In genomic region chr4:100095729-100096595, GRCh38 we compare ENCODE assay signal across 8 cellular contexts.
A peak's percentile ranks its signal among the peaks of the same experiment; 100 is the strongest.
DNase-seq lines count a peak whose midpoint lies in the region; ATAC-seq and TF ChIP-seq lines count a peak whose summit lies in the region.

No MANE protein-coding gene starts in this region.

- WGBS in sigmoid colon, 2 donors = 18 to 27% methylated on average over 7 of the region's 7 CpGs

- H2AFZ ChIP-seq in Karpas-422 (ENCODE audit: low read length) = no peak overlapping the region; the same call in 1 of the 2 replicates

- no peaks in the 10 kb centered on the region for H4K20me1 ChIP-seq in Karpas-422 (ENCODE audit: insufficient read depth, low read depth, low read length)

- no peak overlapping the region for H3K27ac ChIP-seq in Karpas-422 (ENCODE audit: low read length)
- H3K27ac ChIP-seq in cardiac muscle cell = no peak overlapping the region
- no peak overlapping the region for H3K27ac ChIP-seq in sigmoid colon

- H3K36me3 ChIP-seq in Karpas-422 (ENCODE audit: insufficient read depth, low read length) (no peaks in the 10 kb centered on the region), cardiac muscle cell (no peaks in the 10 kb centered on the region), sigmoid colon (no peaks in the 10 kb centered on the region)

- H3K9me3 ChIP-seq in Karpas-422 (ENCODE audit: low read length) (no peaks in the 10 kb centered on the region), cardiac muscle cell (ENCODE audit: low read depth) (no peaks in the 10 kb centered on the region), sigmoid colon (no peaks in the 10 kb centered on the region)

- TF ChIP-seq CTCF in cardiac muscle cell (IDR thresholded peaks at IDR 0.05; ENCODE audit: low read depth, low read length) (peak; percentile 90), sigmoid colon (IDR thresholded peaks at IDR 0.05) (peak in 3 of 4 experiments; percentile 28 to 56 (median 43))

- peaks cover 0 to 44% of the 10 kb centered on the region in 2 donors for H3K36me3 Mint-ChIP-seq in activated naive CD4-positive, alpha-beta T cell treated with anti-CD3 and anti-CD28 coated beads, Interleukin-2, amount 50 U/mL, for 72 hours

- H3K27me3 ChIP-seq in Karpas-422 (ENCODE audit: low read length) (0 out of 2 replicates have a peak, but pooled peaks cover 4% of the 10 kb centered on the region), cardiac muscle cell (no peaks in the 10 kb centered on the region), sigmoid colon (no peaks in the 10 kb centered on the region)

- peak; percentile 82 for ATAC-seq in GM21786 (IDR thresholded peaks at IDR 0.05; ENCODE audit: unreplicated experiment)
- ATAC-seq in SK-N-SH treated with all-trans-retinoic acid at 6 μM for 48 hours = peak; percentile 96
- ATAC-seq in activated naive CD4-positive, alpha-beta T cell treated with anti-CD3 and anti-CD28 coated beads, Interleukin-2, amount 50 U/mL, for 72 hours = peak; percentile 78 to 87

- H3K27ac Mint-ChIP-seq in activated naive CD4-positive, alpha-beta T cell treated with anti-CD3 and anti-CD28 coated beads, Interleukin-2, amount 50 U/mL, for 72 hours = peak overlapping the region; percentile 82 to 91

- H3K4me3 ChIP-seq in Karpas-422 (ENCODE audit: low read length) (no peak overlapping the region), cardiac muscle cell (no peak overlapping the region), sigmoid colon (no peak overlapping the region)

- H3K79me2 ChIP-seq in Karpas-422 (ENCODE audit: low read length) = no peaks in the 10 kb centered on the region

- no peak overlapping the region for H3K4me2 ChIP-seq in Karpas-422 (ENCODE audit: low read depth, low read length, poor library complexity, severe bottlenecking)

- DNase-seq in GM04503 (ENCODE audit: low read depth) = peak; percentile 27
- DNase-seq in Karpas-422 = peak; percentile 77
- peak in 1 of 2 donors; percentile 42 for DNase-seq in activated naive CD4-positive, alpha-beta T cell treated with anti-CD3 and anti-CD28 coated beads, Interleukin-2, amount 50 U/mL, for 72 hours (ENCODE audit: low spot score in 2 of 2)
- peak; percentile 71 to 88 for DNase-seq in cardiac muscle cell (ENCODE audit: low read depth in 1 of 2, low spot score in 1 of 2)
- peak; percentile 84 for DNase-seq in sigmoid colon
- no peak for DNase-seq in cerebellar nuclear complex (lab: John Stamatoyannopoulos, UW)

- TF ChIP-seq POLR2A in sigmoid colon (IDR thresholded peaks at IDR 0.05) = no peak

- peaks cover 0 to 5% of the 10 kb centered on the region in 2 donors for H3K9me3 Mint-ChIP-seq in activated naive CD4-positive, alpha-beta T cell treated with anti-CD3 and anti-CD28 coated beads, Interleukin-2, amount 50 U/mL, for 72 hours

- no peak for TF ChIP-seq EP300 in sigmoid colon (IDR thresholded peaks at IDR 0.05)

- H3K4me1 ChIP-seq in Karpas-422 (ENCODE audit: low read length) = no peaks in the 10 kb centered on the region
- peaks cover 12% of the 10 kb centered on the region for H3K4me1 ChIP-seq in cardiac muscle cell (ENCODE audit: low read depth)
- H3K4me1 ChIP-seq in sigmoid colon = peaks cover 0 to 11% (median 8%) of the 10 kb centered on the region in 4 donors

- intact Hi-C loops in sigmoid colon (cut with DNase I) = loop anchor here (10.0 kb wide), 2 partner anchors 99 to 1249 kb away; partner anchors contain the start of genes DDIT4L and PPP3CA

- no peak overlapping the region for H3K9ac ChIP-seq in Karpas-422 (ENCODE audit: low read length)

- no peaks in the 10 kb centered on the region for H3K9me2 ChIP-seq in Karpas-422 (replicated peaks; ENCODE audit: insufficient read depth, low read length)

TF ChIP-seq in SK-N-SH treated with all-trans-retinoic acid at 6 μM for 48 hours, 23 proteins besides CTCF, POLR2A, EP300 and RAD21 (continues in another document):
- TF ChIP-seq CREB5 (CRISPR knock-in tag; IDR thresholded peaks at IDR 0.05; ENCODE audit: low read depth) (no peak), SNAI2 (CRISPR knock-in tag; IDR thresholded peaks at IDR 0.05) (no peak), RARB (CRISPR knock-in tag; IDR thresholded peaks at IDR 0.05) (no peak), TSHZ2 (CRISPR knock-in tag; IDR thresholded peaks at IDR 0.05) (no peak), POU6F1 (CRISPR knock-in tag; IDR thresholded peaks at IDR 0.05; ENCODE audit: borderline replicate concordance, low read depth) (no peak), ZFP3 (CRISPR knock-in tag; IDR thresholded peaks at IDR 0.05) (no peak), PATZ1 (CRISPR knock-in tag; IDR thresholded peaks at IDR 0.05; ENCODE audit: borderline replicate concordance) (no peak), PPARA (CRISPR knock-in tag; IDR thresholded peaks at IDR 0.05; ENCODE audit: borderline replicate concordance) (no peak), ESRRG (CRISPR knock-in tag; IDR thresholded peaks at IDR 0.05) (no peak), ISL1 (CRISPR knock-in tag; IDR thresholded peaks at IDR 0.05) (no peak), ZNF8 (CRISPR knock-in tag; IDR thresholded peaks at IDR 0.05) (no peak), BACH2 (CRISPR knock-in tag; IDR thresholded peaks at IDR 0.05; ENCODE audit: borderline replicate concordance) (no peak), ZNF70 (CRISPR knock-in tag; IDR thresholded peaks at IDR 0.05) (no peak)

Comparison
In these comparisons a context has a peak if more than half of its experiments do, and no peak if none do; other contexts are left out.
1. DNase-seq: peak in GM04503 (single experiment), Karpas-422 (single experiment), cardiac muscle cell (2 of 2) and sigmoid colon (single experiment); none in cerebellar nuclear complex (0 of 2).
2. Peak in every context shown above with its lines, with median percentiles within 50 percentile points of each other: ATAC-seq.